In the genomic region with DNA sequence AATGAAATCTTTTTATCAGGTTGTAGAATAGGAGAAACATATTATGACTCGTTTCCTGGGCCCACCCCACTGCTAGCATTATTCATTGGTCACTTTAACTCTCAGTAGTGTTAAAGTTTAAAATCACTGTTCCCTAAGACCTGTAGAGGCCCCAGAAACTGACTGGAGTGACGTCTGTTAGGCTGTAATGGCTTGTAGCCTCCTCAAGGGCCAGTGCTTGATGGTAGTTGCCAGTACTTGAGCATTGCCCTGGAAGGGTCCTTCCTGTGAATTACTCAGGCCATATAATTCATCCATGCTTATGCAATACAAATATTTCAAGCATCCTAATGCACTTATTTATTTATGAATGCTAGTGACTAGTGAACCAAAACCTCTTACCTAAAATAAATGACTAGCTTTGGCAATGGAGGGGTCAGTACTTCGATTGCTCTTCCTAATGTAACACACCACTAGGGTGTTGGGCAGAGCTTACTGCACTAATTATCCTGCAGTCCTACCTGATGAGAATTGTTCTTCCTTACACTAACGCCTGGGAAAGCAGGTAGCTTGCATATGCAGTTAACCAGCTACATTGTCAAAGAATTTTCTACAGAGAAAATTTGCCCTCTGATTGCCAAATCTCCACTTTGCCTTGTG, we compare ENCODE assay signal across 1 cellular context.
TF ChIP-seq lines count a peak whose summit lies in the region.

No MANE protein-coding gene starts in this region.

TF ChIP-seq in K562, 482 proteins besides CTCF, POLR2A, EP300 and RAD21 (continued from another document):
- no peak for TF ChIP-seq PRMT5 (CRISPR knock-in tag; IDR thresholded peaks at IDR 0.05)
- no peak for TF ChIP-seq ZNF212 (CRISPR knock-in tag; IDR thresholded peaks at IDR 0.05)
- TF ChIP-seq, protein P1, sequence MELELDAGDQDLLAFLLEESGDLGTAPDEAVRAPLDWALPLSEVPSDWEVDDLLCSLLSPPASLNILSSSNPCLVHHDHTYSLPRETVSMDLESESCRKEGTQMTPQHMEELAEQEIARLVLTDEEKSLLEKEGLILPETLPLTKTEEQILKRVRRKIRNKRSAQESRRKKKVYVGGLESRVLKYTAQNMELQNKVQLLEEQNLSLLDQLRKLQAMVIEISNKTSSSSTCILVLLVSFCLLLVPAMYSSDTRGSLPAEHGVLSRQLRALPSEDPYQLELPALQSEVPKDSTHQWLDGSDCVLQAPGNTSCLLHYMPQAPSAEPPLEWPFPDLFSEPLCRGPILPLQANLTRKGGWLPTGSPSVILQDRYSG (tag; conservative IDR thresholded peaks at IDR 0.05; ENCODE audit: low read depth): 0 out of 2 replicates have a peak, but pooled peaks have one; percentile 37
- TF ChIP-seq, protein P2, sequence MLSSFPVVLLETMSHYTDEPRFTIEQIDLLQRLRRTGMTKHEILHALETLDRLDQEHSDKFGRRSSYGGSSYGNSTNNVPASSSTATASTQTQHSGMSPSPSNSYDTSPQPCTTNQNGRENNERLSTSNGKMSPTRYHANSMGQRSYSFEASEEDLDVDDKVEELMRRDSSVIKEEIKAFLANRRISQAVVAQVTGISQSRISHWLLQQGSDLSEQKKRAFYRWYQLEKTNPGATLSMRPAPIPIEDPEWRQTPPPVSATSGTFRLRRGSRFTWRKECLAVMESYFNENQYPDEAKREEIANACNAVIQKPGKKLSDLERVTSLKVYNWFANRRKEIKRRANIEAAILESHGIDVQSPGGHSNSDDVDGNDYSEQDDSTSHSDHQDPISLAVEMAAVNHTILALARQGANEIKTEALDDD (IDR thresholded peaks at IDR 0.05): peak; percentile 9; the same call in 1 of the 2 replicates
- TF ChIP-seq, protein P3, sequence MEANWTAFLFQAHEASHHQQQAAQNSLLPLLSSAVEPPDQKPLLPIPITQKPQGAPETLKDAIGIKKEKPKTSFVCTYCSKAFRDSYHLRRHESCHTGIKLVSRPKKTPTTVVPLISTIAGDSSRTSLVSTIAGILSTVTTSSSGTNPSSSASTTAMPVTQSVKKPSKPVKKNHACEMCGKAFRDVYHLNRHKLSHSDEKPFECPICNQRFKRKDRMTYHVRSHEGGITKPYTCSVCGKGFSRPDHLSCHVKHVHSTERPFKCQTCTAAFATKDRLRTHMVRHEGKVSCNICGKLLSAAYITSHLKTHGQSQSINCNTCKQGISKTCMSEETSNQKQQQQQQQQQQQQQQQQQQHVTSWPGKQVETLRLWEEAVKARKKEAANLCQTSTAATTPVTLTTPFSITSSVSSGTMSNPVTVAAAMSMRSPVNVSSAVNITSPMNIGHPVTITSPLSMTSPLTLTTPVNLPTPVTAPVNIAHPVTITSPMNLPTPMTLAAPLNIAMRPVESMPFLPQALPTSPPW (CRISPR knock-in tag; IDR thresholded peaks at IDR 0.05): no peak
- TF ChIP-seq KHSRP (IDR thresholded peaks at IDR 0.05): no peak
- TF ChIP-seq, protein P4, sequence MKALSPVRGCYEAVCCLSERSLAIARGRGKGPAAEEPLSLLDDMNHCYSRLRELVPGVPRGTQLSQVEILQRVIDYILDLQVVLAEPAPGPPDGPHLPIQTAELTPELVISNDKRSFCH (CRISPR knock-in tag; IDR thresholded peaks at IDR 0.05): no peak
- TF ChIP-seq, protein P4 (tag; IDR thresholded peaks at IDR 0.05): no peak
- no peak for TF ChIP-seq NFXL1 (CRISPR knock-in tag; IDR thresholded peaks at IDR 0.05)
- TF ChIP-seq, protein P5, sequence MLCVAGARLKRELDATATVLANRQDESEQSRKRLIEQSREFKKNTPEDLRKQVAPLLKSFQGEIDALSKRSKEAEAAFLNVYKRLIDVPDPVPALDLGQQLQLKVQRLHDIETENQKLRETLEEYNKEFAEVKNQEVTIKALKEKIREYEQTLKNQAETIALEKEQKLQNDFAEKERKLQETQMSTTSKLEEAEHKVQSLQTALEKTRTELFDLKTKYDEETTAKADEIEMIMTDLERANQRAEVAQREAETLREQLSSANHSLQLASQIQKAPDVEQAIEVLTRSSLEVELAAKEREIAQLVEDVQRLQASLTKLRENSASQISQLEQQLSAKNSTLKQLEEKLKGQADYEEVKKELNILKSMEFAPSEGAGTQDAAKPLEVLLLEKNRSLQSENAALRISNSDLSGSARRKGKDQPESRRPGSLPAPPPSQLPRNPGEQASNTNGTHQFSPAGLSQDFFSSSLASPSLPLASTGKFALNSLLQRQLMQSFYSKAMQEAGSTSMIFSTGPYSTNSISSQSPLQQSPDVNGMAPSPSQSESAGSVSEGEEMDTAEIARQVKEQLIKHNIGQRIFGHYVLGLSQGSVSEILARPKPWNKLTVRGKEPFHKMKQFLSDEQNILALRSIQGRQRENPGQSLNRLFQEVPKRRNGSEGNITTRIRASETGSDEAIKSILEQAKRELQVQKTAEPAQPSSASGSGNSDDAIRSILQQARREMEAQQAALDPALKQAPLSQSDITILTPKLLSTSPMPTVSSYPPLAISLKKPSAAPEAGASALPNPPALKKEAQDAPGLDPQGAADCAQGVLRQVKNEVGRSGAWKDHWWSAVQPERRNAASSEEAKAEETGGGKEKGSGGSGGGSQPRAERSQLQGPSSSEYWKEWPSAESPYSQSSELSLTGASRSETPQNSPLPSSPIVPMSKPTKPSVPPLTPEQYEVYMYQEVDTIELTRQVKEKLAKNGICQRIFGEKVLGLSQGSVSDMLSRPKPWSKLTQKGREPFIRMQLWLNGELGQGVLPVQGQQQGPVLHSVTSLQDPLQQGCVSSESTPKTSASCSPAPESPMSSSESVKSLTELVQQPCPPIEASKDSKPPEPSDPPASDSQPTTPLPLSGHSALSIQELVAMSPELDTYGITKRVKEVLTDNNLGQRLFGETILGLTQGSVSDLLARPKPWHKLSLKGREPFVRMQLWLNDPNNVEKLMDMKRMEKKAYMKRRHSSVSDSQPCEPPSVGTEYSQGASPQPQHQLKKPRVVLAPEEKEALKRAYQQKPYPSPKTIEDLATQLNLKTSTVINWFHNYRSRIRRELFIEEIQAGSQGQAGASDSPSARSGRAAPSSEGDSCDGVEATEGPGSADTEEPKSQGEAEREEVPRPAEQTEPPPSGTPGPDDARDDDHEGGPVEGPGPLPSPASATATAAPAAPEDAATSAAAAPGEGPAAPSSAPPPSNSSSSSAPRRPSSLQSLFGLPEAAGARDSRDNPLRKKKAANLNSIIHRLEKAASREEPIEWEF (CRISPR knock-in tag; IDR thresholded peaks at IDR 0.05): 0 out of 2 replicates have a peak, but pooled peaks have one; percentile 4
- no peak for TF ChIP-seq RHOXF2B (CRISPR knock-in tag; conservative IDR thresholded peaks at IDR 0.05)
- no peak for TF ChIP-seq ZNF830 (CRISPR knock-in tag; IDR thresholded peaks at IDR 0.05)
- TF ChIP-seq, protein P6, sequence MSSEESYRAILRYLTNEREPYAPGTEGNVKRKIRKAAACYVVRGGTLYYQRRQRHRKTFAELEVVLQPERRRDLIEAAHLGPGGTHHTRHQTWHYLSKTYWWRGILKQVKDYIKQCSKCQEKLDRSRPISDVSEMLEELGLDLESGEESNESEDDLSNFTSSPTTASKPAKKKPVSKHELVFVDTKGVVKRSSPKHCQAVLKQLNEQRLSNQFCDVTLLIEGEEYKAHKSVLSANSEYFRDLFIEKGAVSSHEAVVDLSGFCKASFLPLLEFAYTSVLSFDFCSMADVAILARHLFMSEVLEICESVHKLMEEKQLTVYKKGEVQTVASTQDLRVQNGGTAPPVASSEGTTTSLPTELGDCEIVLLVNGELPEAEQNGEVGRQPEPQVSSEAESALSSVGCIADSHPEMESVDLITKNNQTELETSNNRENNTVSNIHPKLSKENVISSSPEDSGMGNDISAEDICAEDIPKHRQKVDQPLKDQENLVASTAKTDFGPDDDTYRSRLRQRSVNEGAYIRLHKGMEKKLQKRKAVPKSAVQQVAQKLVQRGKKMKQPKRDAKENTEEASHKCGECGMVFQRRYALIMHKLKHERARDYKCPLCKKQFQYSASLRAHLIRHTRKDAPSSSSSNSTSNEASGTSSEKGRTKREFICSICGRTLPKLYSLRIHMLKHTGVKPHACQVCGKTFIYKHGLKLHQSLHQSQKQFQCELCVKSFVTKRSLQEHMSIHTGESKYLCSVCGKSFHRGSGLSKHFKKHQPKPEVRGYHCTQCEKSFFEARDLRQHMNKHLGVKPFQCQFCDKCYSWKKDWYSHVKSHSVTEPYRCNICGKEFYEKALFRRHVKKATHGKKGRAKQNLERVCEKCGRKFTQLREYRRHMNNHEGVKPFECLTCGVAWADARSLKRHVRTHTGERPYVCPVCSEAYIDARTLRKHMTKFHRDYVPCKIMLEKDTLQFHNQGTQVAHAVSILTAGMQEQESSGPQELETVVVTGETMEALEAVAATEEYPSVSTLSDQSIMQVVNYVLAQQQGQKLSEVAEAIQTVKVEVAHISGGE (CRISPR knock-in tag; IDR thresholded peaks at IDR 0.05): 0 out of 6 replicates have a peak, but pooled peaks of 1 of the 3 experiments have one; percentile 41
- TF ChIP-seq NEUROD1 (IDR thresholded peaks at IDR 0.05; ENCODE audit: borderline replicate concordance, low read depth, low read length, partially characterized antibody): no peak
- TF ChIP-seq, protein P7, sequence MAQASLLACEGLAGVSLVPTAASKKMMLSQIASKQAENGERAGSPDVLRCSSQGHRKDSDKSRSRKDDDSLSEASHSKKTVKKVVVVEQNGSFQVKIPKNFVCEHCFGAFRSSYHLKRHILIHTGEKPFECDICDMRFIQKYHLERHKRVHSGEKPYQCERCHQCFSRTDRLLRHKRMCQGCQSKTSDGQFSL (CRISPR knock-in tag; IDR thresholded peaks at IDR 0.05): no peak
- TF ChIP-seq, protein P7 (tag; IDR thresholded peaks at IDR 0.05): no peak
- no peak for TF ChIP-seq FOSL1 (tag; conservative IDR thresholded peaks at IDR 0.05)
- TF ChIP-seq, protein P8, sequence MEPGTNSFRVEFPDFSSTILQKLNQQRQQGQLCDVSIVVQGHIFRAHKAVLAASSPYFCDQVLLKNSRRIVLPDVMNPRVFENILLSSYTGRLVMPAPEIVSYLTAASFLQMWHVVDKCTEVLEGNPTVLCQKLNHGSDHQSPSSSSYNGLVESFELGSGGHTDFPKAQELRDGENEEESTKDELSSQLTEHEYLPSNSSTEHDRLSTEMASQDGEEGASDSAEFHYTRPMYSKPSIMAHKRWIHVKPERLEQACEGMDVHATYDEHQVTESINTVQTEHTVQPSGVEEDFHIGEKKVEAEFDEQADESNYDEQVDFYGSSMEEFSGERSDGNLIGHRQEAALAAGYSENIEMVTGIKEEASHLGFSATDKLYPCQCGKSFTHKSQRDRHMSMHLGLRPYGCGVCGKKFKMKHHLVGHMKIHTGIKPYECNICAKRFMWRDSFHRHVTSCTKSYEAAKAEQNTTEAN (CRISPR knock-in tag; IDR thresholded peaks at IDR 0.05): no peak
- TF ChIP-seq TCFL5 (CRISPR knock-in tag; conservative IDR thresholded peaks at IDR 0.05): no peak
- 0 out of 2 replicates have a peak, but pooled peaks have one; percentile 18 for TF ChIP-seq ZBTB17 (CRISPR knock-in tag; IDR thresholded peaks at IDR 0.05)
